Comparison of ENCODE assay signal across 8 cellular contexts in the genomic region with DNA sequence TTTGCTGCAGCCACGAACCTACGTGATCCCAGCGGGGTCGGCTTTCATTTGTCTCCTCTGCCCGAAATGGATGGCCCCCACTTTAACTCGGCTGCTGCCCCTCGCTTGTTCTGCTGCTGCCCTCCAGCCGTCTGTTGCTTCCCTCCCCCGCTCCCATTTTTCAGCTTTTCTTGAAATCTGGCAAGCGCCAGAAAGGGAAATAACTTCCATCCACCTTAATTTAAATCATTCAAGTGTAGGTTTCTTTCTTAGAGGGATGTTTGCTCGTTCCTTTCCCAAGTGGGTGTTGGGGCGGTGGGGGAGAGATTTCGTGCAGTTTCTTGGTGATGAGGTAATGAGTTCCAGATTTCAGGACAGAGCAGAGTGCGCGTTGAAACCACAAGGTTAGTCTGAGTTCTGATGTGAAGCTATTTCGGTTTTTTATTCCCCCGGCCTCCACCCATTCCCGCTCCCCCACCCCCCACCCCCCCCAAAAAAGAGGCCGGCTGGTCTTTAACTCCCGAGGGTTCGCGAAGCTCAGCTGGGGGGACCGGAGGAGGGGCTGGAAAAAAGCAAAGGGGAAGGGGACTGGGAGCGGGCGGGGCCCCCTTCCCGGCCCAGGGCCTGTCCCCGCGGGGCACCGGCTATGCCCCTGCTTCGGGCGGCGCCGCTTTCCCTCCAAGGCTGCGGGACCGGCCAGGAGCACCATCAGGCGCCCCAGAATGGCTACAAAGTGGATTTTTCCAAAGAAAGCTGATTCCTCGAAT. TPM values are rescaled to one million over a fixed set of nuclear protein-coding genes. Genes with fewer than 3 reads are reported as not detected.
DNase-seq lines count a peak whose midpoint lies in the region; TF ChIP-seq lines count a peak whose summit lies in the region.

No MANE protein-coding gene starts in this region.

- H3K4me1 Mint-ChIP-seq in brain = peaks cover 60% of the 10 kb centered on the region

- peaks cover 32% of the 10 kb centered on the region for H3K36me3 Mint-ChIP-seq in brain

- H3K27ac Mint-ChIP-seq in brain = peak overlapping the region; percentile 97 to 100 (median 97)

- no peak for TF ChIP-seq CTCF in brain (conservative IDR thresholded peaks at IDR 0.05)

- H3K9me3 Mint-ChIP-seq in brain = peaks cover 2 to 22% (median 6%) of the 10 kb centered on the region in 5 experiments

- H3K4me3 ChIP-seq in skin epidermis = peak overlapping the region; percentile 62 to 90 (median 79)

- H3K27ac ChIP-seq in skin epidermis = peak overlapping the region; percentile 94 to 100 (median 100)

- DNase-seq in NCI-H2171 treated with DMSO at 0.1 percent for 48 hours (lab: John Stamatoyannopoulos, UW) (peak; percentile 32), NCI-H2171 (lab: John Stamatoyannopoulos, UW) (no peak), RKO (ENCODE audit: low spot score) (peak; percentile 84), iPS-NIHi11 (ENCODE audit: low spot score) (peak; percentile 51), NCI-H2107 treated with DMSO at 0.1 percent for 48 hours (lab: John Stamatoyannopoulos, UW; ENCODE audit: unreplicated experiment) (no peak), NCI-H510A (lab: John Stamatoyannopoulos, UW) (no peak)

- peak overlapping the region; percentile 87 to 96 (median 93) for H3K4me3 Mint-ChIP-seq in brain

- H3K27me3 Mint-ChIP-seq in brain = peaks cover 51% of the 10 kb centered on the region

RNA-seq across cellular contexts. Expression of a gene that starts 2.2 kb away (rescaled TPM):
- polyA plus RNA-seq in brain (ENCODE audit: insufficient read depth, low read depth, low replicate concordance) = 104 TPM

Comparison
In these comparisons a context has a peak if more than half of its experiments do, and no peak if none do; other contexts are left out.
1. DNase-seq: peak in NCI-H2171 treated with DMSO at 0.1 percent for 48 hours (single experiment), RKO (single experiment) and iPS-NIHi11 (single experiment); none in NCI-H2171 (single experiment), NCI-H2107 treated with DMSO at 0.1 percent for 48 hours (single experiment) and NCI-H510A (single experiment).